In genomic region chr10:78205457-78205856, GRCh38 we compare ENCODE assay signal across 29 cellular contexts.
DNase-seq lines count a peak whose midpoint lies in the region; ATAC-seq, FAIRE-seq and TF ChIP-seq lines count a peak whose summit lies in the region.
"Had no signal": no experiment of that assay in that cellular context is flagged by ENCODE, and none has a peak within 500 bp of the region (broad histone marks: within the 10 kb centered on the region; RNA-seq: fewer than 3 reads in every experiment).

No MANE protein-coding gene starts in this region.

- H3K27me3 ChIP-seq in CD4-positive, alpha-beta T cell (ENCODE audit: control insufficient read depth, insufficient read depth, low read length), result no peaks in the 10 kb centered on the region
- no peaks in the 10 kb centered on the region for H3K27me3 ChIP-seq in small intestine (ENCODE audit: control insufficient read depth in 2 of 2, insufficient read depth in 2 of 2, low read length in 2 of 2)
- H3K27me3 ChIP-seq: heart right ventricle, left lung, pancreas, testis had no signal

- no peak overlapping the region for H3K4me3 ChIP-seq in A549
- H3K4me3 ChIP-seq in small intestine (ENCODE audit: low read depth in 1 of 2, low read length in 2 of 2), result no peak overlapping the region
- H3K4me3 ChIP-seq: heart right ventricle, left lung, pancreas, testis had no signal

- no peak for TF ChIP-seq POLR2A in A549 (IDR thresholded peaks at IDR 0.05; ENCODE audit: low read length)

- H3K9me3 ChIP-seq in A549 (no peaks in the 10 kb centered on the region), small intestine (ENCODE audit: control insufficient read depth, low read depth) (no peaks in the 10 kb centered on the region)
- no peaks in the 10 kb centered on the region for H3K9me3 ChIP-seq in CD4-positive, alpha-beta T cell (ENCODE audit: control insufficient read depth, low read length)
- H3K9me3 ChIP-seq: heart right ventricle, left lung, pancreas, testis had no signal

- ATAC-seq in A549 (no peak), T-cell (replicated peaks in 1 of 4) (peak in 3 of 4 experiments; percentile 45 to 72 (median 66))
- ATAC-seq in CD4-positive, alpha-beta T cell (ENCODE audit: poor library complexity), result no peak
- no peak for ATAC-seq in effector memory CD8-positive, alpha-beta T cell (replicated peaks)
- ATAC-seq: heart right ventricle, left lung, natural killer cell, pancreas, PC-3, sciatic nerve had no signal

- CTCF ChIA-PET in A549 (lab: Yijun Ruan, JAX), result interaction anchor here (1.2 to 2.8 kb wide), 3 partner anchors 9 to 769 kb away, joined by 3 to 10 read pairs (median 9); no protein-coding TSS in a partner anchor
- CTCF ChIA-PET in CD4-positive, alpha-beta T cell (lab: Charles Lee), result no interaction called here
- CTCF ChIA-PET in T-cell (lab: Charles Lee), result interaction anchor here in 1 of 2 donors (0.8 kb wide), 1 partner anchor 188 kb away, joined by 3 read pairs; no protein-coding TSS in a partner anchor

- POLR2A ChIA-PET in A549 (lab: Yijun Ruan, JAX) (interaction anchor here (0.7 kb wide), 1 partner anchor 992 kb away, joined by 3 read pairs; no protein-coding TSS in a partner anchor), T-cell (lab: Charles Lee) (no interaction called here)
- POLR2A ChIA-PET in CD4-positive, alpha-beta T cell (lab: Charles Lee), result interaction anchor here (0.9 kb wide), 1 partner anchor 97 kb away, joined by 5 read pairs; no protein-coding TSS in a partner anchor

- H3K4me2 ChIP-seq in A549, result no peak overlapping the region

- no peaks in the 10 kb centered on the region for H3K9me3 Mint-ChIP-seq in CD4-positive, alpha-beta T cell
- no peaks in the 10 kb centered on the region for H3K9me3 Mint-ChIP-seq in T-cell
- no peaks in the 10 kb centered on the region for H3K9me3 Mint-ChIP-seq in effector memory CD8-positive, alpha-beta T cell
- H3K9me3 Mint-ChIP-seq: CD4-positive, alpha-beta memory T cell; immature natural killer cell; natural killer cell had no signal

- FAIRE-seq in A549 (lab: Jason Lieb, UNC), result no peak
- no peak for FAIRE-seq in small intestine (lab: Jason Lieb, UNC)
- FAIRE-seq: pancreas, TTC549 had no signal

- no peaks in the 10 kb centered on the region for H3K36me3 Mint-ChIP-seq in CD4-positive, alpha-beta T cell (ENCODE audit: low read depth)
- no peaks in the 10 kb centered on the region for H3K36me3 Mint-ChIP-seq in T-cell
- H3K36me3 Mint-ChIP-seq in effector memory CD8-positive, alpha-beta T cell (ENCODE audit: insufficient read depth), result no peaks in the 10 kb centered on the region
- H3K36me3 Mint-ChIP-seq: CD4-positive, alpha-beta memory T cell; immature natural killer cell; natural killer cell had no signal

- WGBS in A549 (ENCODE audit: missing lambda C conversion rate), result 84% methylated on average over 4 of the region's 4 CpGs
- 61 to 84% (median 62%) methylated on average over 4 of the region's 4 CpGs for WGBS in small intestine, 3 donors

- H3K4me1 ChIP-seq in A549 (no peaks in the 10 kb centered on the region), small intestine (ENCODE audit: control insufficient read depth in 2 of 2, insufficient read depth in 1 of 2, low read depth in 1 of 2, low read length in 1 of 2) (no peaks in the 10 kb centered on the region)
- H3K4me1 ChIP-seq: pancreas, testis had no signal

- peaks cover 11% of the 10 kb centered on the region for H3K4me1 Mint-ChIP-seq in CD4-positive, alpha-beta T cell (ENCODE audit: low read depth)
- peaks cover 0 to 6% (median 5%) of the 10 kb centered on the region in 3 donors for H3K4me1 Mint-ChIP-seq in T-cell
- no peaks in the 10 kb centered on the region for H3K4me1 Mint-ChIP-seq in effector memory CD8-positive, alpha-beta T cell (ENCODE audit: low read depth in 2 of 2)
- H3K4me1 Mint-ChIP-seq: immature natural killer cell, natural killer cell had no signal

- no peak for TF ChIP-seq EP300 in A549 (IDR thresholded peaks at IDR 0.05)

- H3K27me3 Mint-ChIP-seq in CD4-positive, alpha-beta T cell, result no peaks in the 10 kb centered on the region
- H3K27me3 Mint-ChIP-seq in T-cell, result no peaks in the 10 kb centered on the region
- H3K27me3 Mint-ChIP-seq in effector memory CD8-positive, alpha-beta T cell, result peaks cover 0 to 22% of the 10 kb centered on the region in 2 donors

- no peak for TF ChIP-seq RAD21 in A549 (conservative IDR thresholded peaks at IDR 0.05 in 1 of 2, IDR thresholded peaks at IDR 0.05 in 1 of 2)

- intact Hi-C loops in CD4-positive, alpha-beta T cell (cut with DNase I, micrococcal nuclease), result no loop called here

- no peaks in the 10 kb centered on the region for H3K36me3 ChIP-seq in small intestine (ENCODE audit: control insufficient read depth in 2 of 2, insufficient read depth in 2 of 2, low read length in 2 of 2)
- H3K36me3 ChIP-seq: heart right ventricle, left lung, pancreas had no signal

- no peak overlapping the region for H3K4me3 Mint-ChIP-seq in CD4-positive, alpha-beta T cell
- no peak overlapping the region for H3K4me3 Mint-ChIP-seq in T-cell
- no peak overlapping the region for H3K4me3 Mint-ChIP-seq in effector memory CD8-positive, alpha-beta T cell
- H3K4me3 Mint-ChIP-seq: CD4-positive, alpha-beta memory T cell; immature natural killer cell; natural killer cell had no signal

- peak overlapping the region; percentile 63 for H3K27ac Mint-ChIP-seq in CD4-positive, alpha-beta T cell
- H3K27ac Mint-ChIP-seq in T-cell, result peak overlapping the region; percentile 10 to 30
- H3K27ac Mint-ChIP-seq in effector memory CD8-positive, alpha-beta T cell, result peak overlapping the region; percentile 3 to 83

- DNase-seq in A549 (ENCODE audit: low read depth in 1 of 2, low spot score in 1 of 2) (no peak), T-cell (no peak), EL (no peak), midbrain (lab: John Stamatoyannopoulos, UW) (no peak), small intestine (no peak)
- DNase-seq in CD4-positive, alpha-beta T cell, result no peak
- no peak for DNase-seq in effector memory CD8-positive, alpha-beta T cell
- DNase-seq in stimulated activated CD8-positive, alpha-beta memory T cell treated with anti-CD3 and anti-CD28 coated beads, Interleukin-4, amount 100 ng/mL, for 48 hours, result no peak
- DNase-seq: activated CD4-positive, alpha-beta T cell treated with anti-CD3 and anti-CD28 coated beads for 4 hours; activated effector memory CD4-positive, alpha-beta T cell treated with Interleukin-2 at 50 U/mL for 16 hours; aorta; CD4-positive, alpha-beta memory T cell; cerebellar nuclear complex; DMS153; GDM1; heart right ventricle; immature natural killer cell; left lung; natural killer cell; NCI-H1105 treated with DMSO at 0.1 percent for 48 hours; NCI-H2081 treated with DMSO at 0.1 percent for 48 hours; NCI-H446 treated with DMSO at 0.1 percent for 48 hours; pancreas; PC-3; SHP77 treated with DMSO at 0.1 percent for 48 hours; testis had no signal

- H3K27ac ChIP-seq in A549, result 0 out of 6 replicates have a peak overlapping the region, but pooled peaks of 1 of the 2 experiments have one; percentile 14
- no peak overlapping the region for H3K27ac ChIP-seq in CD4-positive, alpha-beta T cell (ENCODE audit: low read depth, low read length)
- no peak overlapping the region for H3K27ac ChIP-seq in small intestine (ENCODE audit: low read depth in 1 of 2, low read length in 1 of 2)
- H3K27ac ChIP-seq: epithelial cell of prostate, heart right ventricle, left lung, pancreas, testis had no signal

- no peak for TF ChIP-seq CTCF in A549 (IDR thresholded peaks at IDR 0.05)
- no peak for TF ChIP-seq CTCF in CD4-positive, alpha-beta T cell (IDR thresholded peaks at IDR 0.05)

TF ChIP-seq in A549, 52 proteins besides CTCF, POLR2A, EP300 and RAD21:
- TF ChIP-seq HMGXB4 (CRISPR knock-in tag; IDR thresholded peaks at IDR 0.05; ENCODE audit: borderline replicate concordance) (no peak), NFE2L2 (conservative IDR thresholded peaks at IDR 0.05; ENCODE audit: low read length) (peak; percentile 64), BCL3 (IDR thresholded peaks at IDR 0.05) (no peak)

Comparison
In these comparisons a context has a peak if more than half of its experiments do, and no peak if none do; other contexts are left out.
1. ATAC-seq: peak in T-cell (3 of 4); none in A549 (0 of 2), CD4-positive, alpha-beta T cell (single experiment) and effector memory CD8-positive, alpha-beta T cell (single experiment).
2. POLR2A ChIA-PET loops: an anchor here in A549 (0.7 kb wide) and CD4-positive, alpha-beta T cell (0.9 kb wide); none called in T-cell.
3. Peak in every context shown above with its lines, with median percentiles within 50 percentile points of each other: H3K27ac Mint-ChIP-seq.